Comparison of ENCODE assay signal across 13 cellular contexts in the genomic region with DNA sequence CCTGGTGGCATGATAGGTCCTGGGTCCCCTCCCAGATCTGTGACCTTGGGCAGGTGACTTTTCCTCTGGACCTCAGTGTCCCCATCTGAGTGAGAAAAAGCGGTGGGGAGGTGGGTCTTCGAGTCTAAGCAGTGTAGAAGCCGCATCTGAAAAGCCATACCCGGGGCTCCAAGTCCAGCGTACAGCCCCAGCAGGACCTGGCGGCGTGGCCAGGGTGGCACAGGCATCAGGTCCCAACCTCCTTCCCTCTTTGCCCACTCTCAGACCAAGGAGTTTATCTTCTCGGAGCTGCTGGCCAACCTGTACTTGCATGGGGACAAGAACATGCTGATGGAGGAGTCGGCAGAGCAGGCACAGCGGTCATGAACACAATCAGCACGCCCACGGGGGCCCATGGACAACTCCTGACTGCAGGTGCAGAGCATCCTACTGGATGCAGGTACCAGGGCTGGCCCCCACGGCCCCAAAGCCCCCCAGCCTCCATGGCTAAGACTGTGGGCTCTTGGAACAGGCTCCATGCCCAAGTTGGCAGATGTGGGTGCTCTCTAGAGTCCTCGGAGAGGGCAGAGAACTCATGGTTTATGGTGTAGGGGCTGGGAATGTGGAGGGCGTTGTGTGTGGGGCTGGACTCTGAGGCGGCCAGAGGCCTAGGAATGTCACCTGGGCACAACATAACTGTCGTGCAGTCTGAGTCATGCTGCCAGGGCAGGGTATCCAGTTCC. TPM values are rescaled to one million over a fixed set of nuclear protein-coding genes. Genes with fewer than 3 reads are reported as not detected.
DNase-seq lines count a peak whose midpoint lies in the region; ATAC-seq, FAIRE-seq and TF ChIP-seq lines count a peak whose summit lies in the region.
"Not testable (repeated sequence)": the region's sequence is repeated elsewhere in the genome, so short reads cannot be mapped to it uniquely, and the experiment has no call there.
"Had no signal": no experiment of that assay in that cellular context is flagged by ENCODE, and none has a peak within 500 bp of the region (broad histone marks: within the 10 kb centered on the region; RNA-seq: fewer than 3 reads in every experiment).

No MANE protein-coding gene starts in this region.

- FAIRE-seq in kidney (lab: Jason Lieb, UNC) = not testable (repeated sequence)

- H3K9me3 ChIP-seq in RWPE2 (ENCODE audit: severe bottlenecking); right atrium auricular region; kidney (ENCODE audit: control insufficient read depth in 1 of 2, low read length in 2 of 2); spleen; upper lobe of right lung; aorta (ENCODE audit: control insufficient read depth, low read length): not testable (repeated sequence)

- H3K9ac ChIP-seq in kidney (ENCODE audit: low read length in 2 of 2) = not testable (repeated sequence)

- H3K4me3 ChIP-seq in RWPE2 (ENCODE audit: severe bottlenecking); right atrium auricular region; kidney (ENCODE audit: low read length in 2 of 2); spleen; upper lobe of right lung; aorta (ENCODE audit: low read length in 2 of 2): not testable (repeated sequence)

- not testable (repeated sequence) for TF ChIP-seq CTCF in RWPE2 (IDR thresholded peaks at IDR 0.05; ENCODE audit: poor library complexity, severe bottlenecking); right atrium auricular region (IDR thresholded peaks at IDR 0.05); kidney (IDR thresholded peaks at IDR 0.05; ENCODE audit: borderline replicate concordance, extremely low read depth, insufficient read depth); spleen (IDR thresholded peaks at IDR 0.05 in 8 of 11, conservative IDR thresholded peaks at IDR 0.05 in 3 of 11); upper lobe of right lung (IDR thresholded peaks at IDR 0.05)

- not testable (repeated sequence) for TF ChIP-seq POLR2A in spleen (IDR thresholded peaks at IDR 0.05)

- ATAC-seq in RWPE2 (ENCODE audit: low read depth) = not testable (repeated sequence)
- ATAC-seq in upper lobe of right lung = peak; percentile 31
- peak; percentile 60 for ATAC-seq in aorta (ENCODE audit: low FRiP score)

- H3K4me1 ChIP-seq in RWPE2 (ENCODE audit: insufficient read depth, poor library complexity, severe bottlenecking); right atrium auricular region; kidney (ENCODE audit: control insufficient read depth in 1 of 2, insufficient read depth in 1 of 2, low read depth in 1 of 2, low read length in 2 of 2); spleen; upper lobe of right lung; aorta (ENCODE audit: control insufficient read depth in 1 of 2, insufficient read depth in 2 of 2, low read length in 2 of 2): not testable (repeated sequence)

- not testable (repeated sequence) for H3K27me3 ChIP-seq in RWPE2 (ENCODE audit: insufficient read depth, poor library complexity, severe bottlenecking); right atrium auricular region; spleen (replicated peaks in 1 of 7); upper lobe of right lung; aorta (ENCODE audit: control insufficient read depth in 1 of 2, insufficient read depth in 2 of 2, low read length in 1 of 2)

- intact Hi-C loops in kidney (cut with DNase I); spleen (cut with DNase I; ENCODE audit: low total_unique reads); upper lobe of right lung (cut with DNase I); aorta (cut with DNase I): not testable (repeated sequence)

- not testable (repeated sequence) for H3K27ac ChIP-seq in RWPE2 (ENCODE audit: poor library complexity, severe bottlenecking); right atrium auricular region; kidney (ENCODE audit: low read depth in 2 of 2, low read length in 2 of 2); spleen; upper lobe of right lung; aorta (ENCODE audit: low read depth in 1 of 2, low read length in 2 of 2)

- H3K36me3 ChIP-seq in RWPE2 (ENCODE audit: low read depth); right atrium auricular region; kidney (ENCODE audit: control insufficient read depth in 1 of 2, insufficient read depth in 2 of 2, low read length in 2 of 2); spleen; upper lobe of right lung; aorta (ENCODE audit: control insufficient read depth in 1 of 2, insufficient read depth in 2 of 2, low read length in 1 of 2): not testable (repeated sequence)

- DNase-seq in RWPE2 (ENCODE audit: low spot score) (peak; percentile 19), right atrium auricular region (ENCODE audit: low spot score) (peak; percentile 34), kidney (peak; percentile 40), mesenteric fat pad (ENCODE audit: low spot score) (peak; percentile 16), spleen (peak; percentile 53)
- DNase-seq in activated effector memory CD4-positive, alpha-beta T cell treated with anti-CD3 and anti-CD28 coated beads, Interleukin-2, amount 50 U/mL, for 16 hours = peak; percentile 24
- DNase-seq in upper lobe of right lung, aorta: not testable (repeated sequence)

- WGBS in spleen, 5 donors = 78 to 88% (median 80%) methylated on average over 5 to 13 of the region's 17 CpGs; no CpG with 5 or more reads in 1 of the 5 donors
- WGBS in aorta, 2 donors = 80 to 93% methylated on average over 7 to 12 of the region's 17 CpGs

RNA-seq across cellular contexts. Expression of gene GOLGA6A, which starts 18.8 kb away (rescaled TPM):
- not detected for total RNA-seq in right atrium auricular region
- total RNA-seq in kidney = 0.06 TPM
- not detected for polyA plus RNA-seq in kidney (ENCODE audit: insufficient read depth, low read depth, low replicate concordance)
- not detected for total RNA-seq in mesenteric fat pad
- total RNA-seq in spleen = under 1 TPM in 2 of 7 donors, not detected in 5; 0.35 to 0.61 TPM
- under 1 TPM in 1 of 3 donors, not detected in 2; 0.03 TPM for polyA plus RNA-seq in spleen
- total RNA-seq in upper lobe of right lung = not detected
- total RNA-seq in aorta = not detected
- polyA plus RNA-seq in aorta = not detected
- total RNA-seq: A172; Caco-2; Calu3; CD8-positive, alpha-beta T cell had no signal
- polyA plus RNA-seq: BJ had no signal
